In the genomic region with DNA sequence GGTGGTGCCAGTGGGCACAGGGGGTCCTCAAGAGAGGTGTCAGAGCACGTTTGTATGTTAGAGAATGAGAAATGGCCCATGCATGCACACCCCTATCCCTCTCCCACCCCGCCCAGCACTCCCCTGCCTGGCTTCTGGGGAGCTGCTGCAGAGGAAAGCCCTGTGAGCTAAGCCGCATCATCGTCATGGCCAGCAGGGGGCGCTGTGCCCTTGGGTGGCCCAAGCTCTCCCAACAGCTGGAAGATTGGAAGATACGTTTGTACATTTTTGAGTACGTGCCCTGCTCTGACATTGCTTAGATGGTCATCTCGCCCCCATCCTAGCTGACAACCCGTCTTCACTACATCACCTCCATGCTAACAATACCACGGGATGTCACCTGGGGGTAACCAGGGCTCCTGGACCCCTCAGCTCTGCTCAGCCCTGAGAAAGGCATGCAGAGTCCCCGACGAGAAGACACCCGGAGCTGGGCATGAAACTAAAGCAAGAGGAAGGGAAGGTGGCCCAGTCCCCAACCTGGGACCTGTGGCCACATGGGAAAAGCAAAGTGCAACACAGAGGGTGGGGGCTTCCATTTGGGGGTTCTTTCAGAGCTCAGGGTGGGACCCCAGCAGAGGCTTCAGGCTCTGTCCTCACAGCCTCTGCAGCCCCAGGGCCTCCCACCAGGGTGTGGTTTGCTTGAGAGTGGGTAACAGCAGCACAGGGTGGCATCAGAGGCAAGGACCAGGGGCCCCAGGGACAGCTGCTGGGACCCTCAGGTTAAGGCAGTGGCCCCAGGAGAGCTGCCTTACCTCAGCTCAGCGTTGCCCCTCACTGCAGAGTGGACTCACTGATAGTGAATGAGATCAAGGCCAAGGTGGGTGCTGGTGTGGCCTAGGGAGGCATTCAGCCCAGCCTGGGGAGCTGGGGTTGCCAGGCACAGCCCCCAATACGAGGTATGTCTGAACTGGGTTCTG, we compare ENCODE assay signal across 8 cellular contexts.
A peak's percentile ranks its signal among the peaks of the same experiment; 100 is the strongest.
DNase-seq lines count a peak whose midpoint lies in the region; ATAC-seq and TF ChIP-seq lines count a peak whose summit lies in the region.

No MANE protein-coding gene starts in this region.

- no peak overlapping the region for H3K9ac ChIP-seq in SK-N-SH

- ATAC-seq in HG03378 (IDR thresholded peaks at IDR 0.05; ENCODE audit: unreplicated experiment) = no peak

- WGBS in SK-N-SH (ENCODE audit: low lambda C conversion rate) = 39% methylated on average over 13 of the region's 15 CpGs

- H4K20me1 ChIP-seq in SK-N-SH (ENCODE audit: insufficient read depth) = no peaks in the 10 kb centered on the region

- TF ChIP-seq CTCF in SK-N-SH (IDR thresholded peaks at IDR 0.05) = peak; percentile 71

- H3K4me2 ChIP-seq in SK-N-SH = no peak overlapping the region

- TF ChIP-seq EP300 in SK-N-SH (IDR thresholded peaks at IDR 0.05; ENCODE audit: borderline replicate concordance in 1 of 2, low read depth in 1 of 2, low read length in 1 of 2) = no peak

- no peak overlapping the region for H2AFZ ChIP-seq in SK-N-SH (ENCODE audit: low read depth)

- no peaks in the 10 kb centered on the region for H3F3A ChIP-seq in SK-N-SH (replicated peaks; ENCODE audit: insufficient read depth)

- peak; percentile 74 for TF ChIP-seq RAD21 in SK-N-SH (IDR thresholded peaks at IDR 0.05; ENCODE audit: low read length)

- no peaks in the 10 kb centered on the region for H3K79me2 ChIP-seq in SK-N-SH (ENCODE audit: insufficient read depth)

- no peaks in the 10 kb centered on the region; the same call in 1 of the 2 replicates for H3K27me3 ChIP-seq in SK-N-SH (ENCODE audit: insufficient read depth)

- POLR2A ChIA-PET in SK-N-SH (lab: Yijun Ruan, JAX) = interaction anchor here (0.5 to 1.6 kb wide), 5 partner anchors 8 to 256 kb away, joined by 3 to 4 read pairs (median 3); no protein-coding TSS in a partner anchor

- peaks cover 0 to 61% of the 10 kb centered on the region in 2 experiments; a peak in 1 of 4 replicates for H3K4me1 ChIP-seq in SK-N-SH (ENCODE audit: control insufficient read depth in 1 of 2, insufficient read depth in 2 of 2, low read depth in 1 of 2, low read length in 1 of 2)

- H3K4me3 ChIP-seq in SK-N-SH (ENCODE audit: low read depth in 2 of 2, low read length in 1 of 2) = no peak overlapping the region; a peak in 1 of 4 replicates

- peak; percentile 68 for DNase-seq in GDM1 (lab: John Stamatoyannopoulos, UW)
- peak; percentile 70 for DNase-seq in HT-29 (ENCODE audit: low spot score)
- peak; percentile 69 for DNase-seq in SK-N-SH
- DNase-seq in activated naive CD4-positive, alpha-beta T cell (lab: John Stamatoyannopoulos, UW) = peak; percentile 52 to 81 (median 70)
- peak; percentile 62 for DNase-seq in germinal center (ENCODE audit: low spot score)
- DNase-seq in pons (ENCODE audit: low spot score) = peak; percentile 64
- DNase-seq in ureter (ENCODE audit: low spot score) = peak; percentile 80

- CTCF ChIA-PET in SK-N-SH (lab: Yijun Ruan, JAX) = interaction anchor here (0.7 to 10.5 kb wide), 33 partner anchors 9 to 300 kb away, joined by 3 to 100 read pairs (median 4); a partner anchor contains a TSS

- no peaks in the 10 kb centered on the region for H3K9me2 ChIP-seq in SK-N-SH

- H3K9me3 ChIP-seq in SK-N-SH = no peaks in the 10 kb centered on the region

- no peaks in the 10 kb centered on the region for H3K36me3 ChIP-seq in SK-N-SH (replicated peaks in 1 of 2; ENCODE audit: control insufficient read depth in 1 of 2, insufficient read depth in 2 of 2, low read length in 1 of 2)

- peak overlapping the region in 1 of 2 experiments; percentile 43; a peak in 1 of 4 replicates for H3K27ac ChIP-seq in SK-N-SH (ENCODE audit: low read depth in 2 of 2, low read length in 1 of 2)

TF ChIP-seq in SK-N-SH, 30 proteins besides CTCF, POLR2A, EP300 and RAD21:
- peak; percentile 63 for TF ChIP-seq SMC3 (IDR thresholded peaks at IDR 0.05; ENCODE audit: low read depth, low read length)
- no peak for TF ChIP-seq TAF1 (IDR thresholded peaks at IDR 0.05; ENCODE audit: borderline replicate concordance, low read depth, low read length)
